In the genomic region with DNA sequence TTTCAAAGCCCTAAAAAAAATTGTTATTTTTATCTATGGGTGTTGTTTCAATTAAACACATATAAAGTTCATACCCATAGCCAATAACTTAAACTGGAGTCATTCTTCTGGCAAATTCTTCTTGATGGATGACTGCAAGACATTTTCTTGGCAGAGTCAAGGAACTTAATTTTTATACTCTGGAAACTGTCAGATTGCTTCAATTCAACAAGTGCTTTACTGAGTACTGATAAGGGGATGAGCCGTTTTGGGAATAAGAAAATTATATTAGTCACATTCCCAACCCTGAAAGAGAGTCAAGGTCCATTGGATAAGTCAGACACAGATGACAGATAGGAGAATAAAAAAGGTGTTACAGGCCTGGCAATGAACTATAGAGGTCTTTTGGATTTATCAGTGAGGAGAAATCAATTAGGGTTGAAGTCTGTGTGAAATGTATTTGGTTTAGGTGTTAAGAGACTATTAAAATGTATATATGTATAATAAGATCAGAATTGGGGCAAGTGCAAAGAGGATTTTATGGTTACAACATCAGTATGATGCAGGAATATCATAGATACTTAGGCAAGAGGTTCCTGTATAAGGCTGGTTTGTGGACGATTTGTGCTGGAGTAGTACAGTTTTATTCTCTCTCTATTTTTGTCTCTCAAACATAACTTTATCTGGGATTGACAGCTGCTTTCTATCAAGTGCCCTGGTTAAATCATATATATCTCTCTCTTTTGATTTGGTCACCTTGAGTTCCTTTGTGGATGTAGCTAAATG, we compare ENCODE assay signal across 24 cellular contexts.
DNase-seq lines count a peak whose midpoint lies in the region; ATAC-seq, FAIRE-seq and TF ChIP-seq lines count a peak whose summit lies in the region.
"Had no signal": no experiment of that assay in that cellular context is flagged by ENCODE, and none has a peak within 500 bp of the region (broad histone marks: within the 10 kb centered on the region; RNA-seq: fewer than 3 reads in every experiment).

No MANE protein-coding gene starts in this region.

- H3K36me3 ChIP-seq in K562 (ENCODE audit: control insufficient read depth, insufficient read depth, low read length) (no peaks in the 10 kb centered on the region), uterus (no peaks in the 10 kb centered on the region), colonic mucosa (no peaks in the 10 kb centered on the region)
- H3K36me3 ChIP-seq: BE2C had no signal

- no peak for FAIRE-seq in K562 (lab: Jason Lieb, UNC)
- FAIRE-seq: GM12878, H54, HTR-8/SVneo had no signal

- POLR2A ChIA-PET in K562 (lab: Yijun Ruan, JAX) = interaction anchor here (1.1 kb wide), 1 partner anchor 494 kb away, joined by 3 read pairs; a partner anchor contains a TSS

- no peaks in the 10 kb centered on the region for H4K20me1 ChIP-seq in K562 (replicated peaks; ENCODE audit: control insufficient read depth, insufficient read depth, low read length)

- no peak for TF ChIP-seq RAD21 in K562 (CRISPR knock-in tag; conservative IDR thresholded peaks at IDR 0.05 in 1 of 2, IDR thresholded peaks at IDR 0.05 in 1 of 2)

- no peak overlapping the region for H3K4me2 ChIP-seq in K562 (ENCODE audit: insufficient read depth, low read length)
- H3K4me2 ChIP-seq: GM23338 had no signal

- no peaks in the 10 kb centered on the region for H3K79me2 ChIP-seq in K562 (ENCODE audit: control insufficient read depth, insufficient read depth, low read length)

- no peak for ATAC-seq in K562
- ATAC-seq: GM12878, GM23338 had no signal

- H3K27me3 ChIP-seq in K562 (ENCODE audit: control insufficient read depth in 2 of 2, insufficient read depth in 2 of 2, low read length in 2 of 2) (no peaks in the 10 kb centered on the region; a peak in 1 of 5 replicates), uterus (no peaks in the 10 kb centered on the region), colonic mucosa (no peaks in the 10 kb centered on the region)
- H3K27me3 ChIP-seq: BE2C had no signal

- H2AFZ ChIP-seq in K562 (ENCODE audit: low read depth, low read length) = no peak overlapping the region
- H2AFZ ChIP-seq: GM23338 had no signal

- no peaks in the 10 kb centered on the region for H3K9me3 ChIP-seq in K562 (replicated peaks; ENCODE audit: control insufficient read depth, insufficient read depth, low read depth, low read length)
- H3K9me3 ChIP-seq in uterus = peaks cover 0 to 3% of the 10 kb centered on the region in 2 donors
- H3K9me3 ChIP-seq in colonic mucosa = no peaks in the 10 kb centered on the region
- H3K9me3 ChIP-seq: BE2C had no signal

- in situ Hi-C loops in K562 (cut with MboI) = no loop called here

- peak; percentile 69 for DNase-seq in SK-N-DZ (ENCODE audit: low spot score)
- no peak for DNase-seq in K562 (ENCODE audit: extremely low read depth in 1 of 4, low spot score in 3 of 4)
- DNase-seq in left kidney (ENCODE audit: low read depth, low spot score) = peak; percentile 5
- no peak for DNase-seq in uterus
- no peak for DNase-seq in middle frontal gyrus (ENCODE audit: extremely low spot score, low spot score)
- no peak for DNase-seq in activated CD4-positive, alpha-beta T cell treated with anti-CD3 and anti-CD28 coated beads, Interleukin-2, amount 50 U/mL, for 48 hours
- DNase-seq in colonic mucosa = no peak
- DNase-seq: ACHN; BE2C; C1 segment of cervical spinal cord; CD4-positive, CD25-positive, alpha-beta regulatory T cell; CD8-positive, alpha-beta memory T cell; COR-L47; DMS 273 treated with DMSO at 0.1 percent for 48 hours; DMS53; DND-41; EL; HCEC 1CT; HFFc6; IMR-90 had no signal

- H3K4me1 ChIP-seq in K562 (replicated peaks in 1 of 2; ENCODE audit: control insufficient read depth in 2 of 2, insufficient read depth in 2 of 2, low read length in 2 of 2) = no peaks in the 10 kb centered on the region
- no peaks in the 10 kb centered on the region for H3K4me1 ChIP-seq in uterus
- H3K4me1 ChIP-seq in colonic mucosa = no peaks in the 10 kb centered on the region
- H3K4me1 ChIP-seq: BE2C had no signal

- intact Hi-C loops in K562 (cut with micrococcal nuclease) = no loop called here
- intact Hi-C loops in uterus (cut with DNase I; ENCODE audit: low total_unique reads) = no loop called here
- intact Hi-C loops in colonic mucosa (cut with DNase I) = no loop called here

- CTCF ChIA-PET in K562 (lab: Yijun Ruan, JAX; ENCODE audit: low intra/inter-chr PET ratio) = no interaction called here

- H3K27ac ChIP-seq in K562 (ENCODE audit: extremely low read depth, low read depth, low read length) = no peak overlapping the region
- peak overlapping the region; percentile 56 to 67 for H3K27ac ChIP-seq in uterus
- H3K27ac ChIP-seq in colonic mucosa = no peak overlapping the region

- TF ChIP-seq EP300 in K562 (IDR thresholded peaks at IDR 0.05; ENCODE audit: low read length) = no peak

- H3K9me1 ChIP-seq in K562 (ENCODE audit: control insufficient read depth, insufficient read depth, low read length) = no peaks in the 10 kb centered on the region

- H3K4me3 ChIP-seq in K562 (no peak overlapping the region), uterus (no peak overlapping the region), colonic mucosa (no peak overlapping the region)
- H3K4me3 ChIP-seq: GM12878, GM23338 had no signal

- BruUV-seq in K562 (replicated peaks; lab: Mats Ljungman, UMichigan) = no TSS peak

- 8% methylated on average over 2 of the region's 2 CpGs for WGBS in K562 (ENCODE audit: insufficient coverage, low coverage, missing lambda C conversion rate)

- TF ChIP-seq CTCF in K562 (IDR thresholded peaks at IDR 0.05 in 2 of 3, conservative IDR thresholded peaks at IDR 0.05 in 1 of 3; ENCODE audit: insufficient read depth in 2 of 3, low read depth in 1 of 3, low read length in 3 of 3) = no peak
- TF ChIP-seq CTCF in uterus (IDR thresholded peaks at IDR 0.05) = no peak
- TF ChIP-seq CTCF in colonic mucosa (IDR thresholded peaks at IDR 0.05) = no peak

- no peak overlapping the region for H3K9ac ChIP-seq in K562 (ENCODE audit: insufficient read depth in 1 of 2, low read depth in 2 of 2, low read length in 2 of 2)
- H3K9ac ChIP-seq in colonic mucosa (ENCODE audit: low read depth in 2 of 2, low read length in 2 of 2) = no peak overlapping the region

- no peak for TF ChIP-seq POLR2A in K562 (conservative IDR thresholded peaks at IDR 0.05)
- TF ChIP-seq POLR2A in uterus (IDR thresholded peaks at IDR 0.05) = no peak

TF ChIP-seq in K562, 482 proteins besides CTCF, POLR2A, EP300 and RAD21:
- TF ChIP-seq NR2C2 (CRISPR knock-in tag; IDR thresholded peaks at IDR 0.05) (no peak), NR2C2 (tag; IDR thresholded peaks at IDR 0.05) (no peak), MEIS2 (IDR thresholded peaks at IDR 0.05; ENCODE audit: partially characterized antibody) (peak; percentile 8), TCF3 (CRISPR knock-in tag; IDR thresholded peaks at IDR 0.05) (no peak), FOXJ3 (CRISPR knock-in tag; IDR thresholded peaks at IDR 0.05) (no peak)
- TF ChIP-seq, protein P1, sequence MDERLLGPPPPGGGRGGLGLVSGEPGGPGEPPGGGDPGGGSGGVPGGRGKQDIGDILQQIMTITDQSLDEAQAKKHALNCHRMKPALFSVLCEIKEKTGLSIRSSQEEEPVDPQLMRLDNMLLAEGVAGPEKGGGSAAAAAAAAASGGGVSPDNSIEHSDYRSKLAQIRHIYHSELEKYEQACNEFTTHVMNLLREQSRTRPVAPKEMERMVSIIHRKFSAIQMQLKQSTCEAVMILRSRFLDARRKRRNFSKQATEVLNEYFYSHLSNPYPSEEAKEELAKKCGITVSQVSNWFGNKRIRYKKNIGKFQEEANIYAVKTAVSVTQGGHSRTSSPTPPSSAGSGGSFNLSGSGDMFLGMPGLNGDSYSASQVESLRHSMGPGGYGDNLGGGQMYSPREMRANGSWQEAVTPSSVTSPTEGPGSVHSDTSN (CRISPR knock-in tag; IDR thresholded peaks at IDR 0.05; ENCODE audit: low read depth) = no peak
- TF ChIP-seq, protein P1 (tag; conservative IDR thresholded peaks at IDR 0.05; ENCODE audit: low read depth) = 0 out of 2 replicates have a peak, but pooled peaks have one; percentile 17
- TF ChIP-seq, protein P2, sequence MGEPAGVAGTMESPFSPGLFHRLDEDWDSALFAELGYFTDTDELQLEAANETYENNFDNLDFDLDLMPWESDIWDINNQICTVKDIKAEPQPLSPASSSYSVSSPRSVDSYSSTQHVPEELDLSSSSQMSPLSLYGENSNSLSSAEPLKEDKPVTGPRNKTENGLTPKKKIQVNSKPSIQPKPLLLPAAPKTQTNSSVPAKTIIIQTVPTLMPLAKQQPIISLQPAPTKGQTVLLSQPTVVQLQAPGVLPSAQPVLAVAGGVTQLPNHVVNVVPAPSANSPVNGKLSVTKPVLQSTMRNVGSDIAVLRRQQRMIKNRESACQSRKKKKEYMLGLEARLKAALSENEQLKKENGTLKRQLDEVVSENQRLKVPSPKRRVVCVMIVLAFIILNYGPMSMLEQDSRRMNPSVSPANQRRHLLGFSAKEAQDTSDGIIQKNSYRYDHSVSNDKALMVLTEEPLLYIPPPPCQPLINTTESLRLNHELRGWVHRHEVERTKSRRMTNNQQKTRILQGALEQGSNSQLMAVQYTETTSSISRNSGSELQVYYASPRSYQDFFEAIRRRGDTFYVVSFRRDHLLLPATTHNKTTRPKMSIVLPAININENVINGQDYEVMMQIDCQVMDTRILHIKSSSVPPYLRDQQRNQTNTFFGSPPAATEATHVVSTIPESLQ (CRISPR knock-in tag; IDR thresholded peaks at IDR 0.05) = no peak
- TF ChIP-seq, protein P3, sequence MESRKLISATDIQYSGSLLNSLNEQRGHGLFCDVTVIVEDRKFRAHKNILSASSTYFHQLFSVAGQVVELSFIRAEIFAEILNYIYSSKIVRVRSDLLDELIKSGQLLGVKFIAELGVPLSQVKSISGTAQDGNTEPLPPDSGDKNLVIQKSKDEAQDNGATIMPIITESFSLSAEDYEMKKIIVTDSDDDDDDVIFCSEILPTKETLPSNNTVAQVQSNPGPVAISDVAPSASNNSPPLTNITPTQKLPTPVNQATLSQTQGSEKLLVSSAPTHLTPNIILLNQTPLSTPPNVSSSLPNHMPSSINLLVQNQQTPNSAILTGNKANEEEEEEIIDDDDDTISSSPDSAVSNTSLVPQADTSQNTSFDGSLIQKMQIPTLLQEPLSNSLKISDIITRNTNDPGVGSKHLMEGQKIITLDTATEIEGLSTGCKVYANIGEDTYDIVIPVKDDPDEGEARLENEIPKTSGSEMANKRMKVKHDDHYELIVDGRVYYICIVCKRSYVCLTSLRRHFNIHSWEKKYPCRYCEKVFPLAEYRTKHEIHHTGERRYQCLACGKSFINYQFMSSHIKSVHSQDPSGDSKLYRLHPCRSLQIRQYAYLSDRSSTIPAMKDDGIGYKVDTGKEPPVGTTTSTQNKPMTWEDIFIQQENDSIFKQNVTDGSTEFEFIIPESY (CRISPR knock-in tag; IDR thresholded peaks at IDR 0.05) = no peak

Comparison
In these comparisons a context has a peak if more than half of its experiments do, and no peak if none do; other contexts are left out.
1. DNase-seq: peak in SK-N-DZ (single experiment) and left kidney (single experiment); none in K562 (0 of 4), uterus (0 of 2), middle frontal gyrus (single experiment), activated CD4-positive, alpha-beta T cell treated with anti-CD3 and anti-CD28 coated beads, Interleukin-2, amount 50 U/mL, for 48 hours (0 of 2) and colonic mucosa (single experiment).
2. H3K27ac ChIP-seq: peak in uterus (2 of 2); none in K562 (single experiment) and colonic mucosa (single experiment).